Comparison of ENCODE assay signal across 1 cellular context in genomic region chr1:23168462-23169218, GRCh38.
TF ChIP-seq lines count a peak whose summit lies in the region.

LUZP1 (minus strand) TSS chr1:23168856.

TF ChIP-seq in HepG2, 621 proteins besides CTCF, POLR2A, EP300 and RAD21 (continued from another document and continues in another):
- TF ChIP-seq, protein P1, sequence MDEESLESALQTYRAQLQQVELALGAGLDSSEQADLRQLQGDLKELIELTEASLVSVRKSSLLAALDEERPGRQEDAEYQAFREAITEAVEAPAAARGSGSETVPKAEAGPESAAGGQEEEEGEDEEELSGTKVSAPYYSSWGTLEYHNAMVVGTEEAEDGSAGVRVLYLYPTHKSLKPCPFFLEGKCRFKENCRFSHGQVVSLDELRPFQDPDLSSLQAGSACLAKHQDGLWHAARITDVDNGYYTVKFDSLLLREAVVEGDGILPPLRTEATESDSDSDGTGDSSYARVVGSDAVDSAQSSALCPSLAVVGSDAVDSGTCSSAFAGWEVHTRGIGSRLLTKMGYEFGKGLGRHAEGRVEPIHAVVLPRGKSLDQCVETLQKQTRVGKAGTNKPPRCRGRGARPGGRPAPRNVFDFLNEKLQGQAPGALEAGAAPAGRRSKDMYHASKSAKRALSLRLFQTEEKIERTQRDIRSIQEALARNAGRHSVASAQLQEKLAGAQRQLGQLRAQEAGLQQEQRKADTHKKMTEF (CRISPR knock-in tag; IDR thresholded peaks at IDR 0.05): peak; percentile 15; the same call in 1 of the 2 replicates
- TF ChIP-seq ZNF510 (CRISPR knock-in tag; IDR thresholded peaks at IDR 0.05; ENCODE audit: low read depth): 0 out of 2 replicates have a peak, but pooled peaks have one; percentile 61
- peak; percentile 72; the same call in 1 of the 2 replicates for TF ChIP-seq TFAP4 (IDR thresholded peaks at IDR 0.05; ENCODE audit: borderline replicate concordance, low read depth)
- no peak for TF ChIP-seq ZSCAN20 (CRISPR knock-in tag; IDR thresholded peaks at IDR 0.05; ENCODE audit: borderline replicate concordance)
- no peak for TF ChIP-seq ZSCAN9 (CRISPR knock-in tag; IDR thresholded peaks at IDR 0.05; ENCODE audit: borderline replicate concordance)
- no peak; the same call in 1 of the 2 replicates for TF ChIP-seq ZNF614 (CRISPR knock-in tag; IDR thresholded peaks at IDR 0.05; ENCODE audit: borderline replicate concordance)
- no peak for TF ChIP-seq ZFYVE20 (CRISPR knock-in tag; IDR thresholded peaks at IDR 0.05; ENCODE audit: borderline replicate concordance, low read depth)
- TF ChIP-seq FOXK2 (IDR thresholded peaks at IDR 0.05): no peak
- TF ChIP-seq MAF1 (CRISPR knock-in tag; IDR thresholded peaks at IDR 0.05; ENCODE audit: borderline replicate concordance): no peak
- no peak for TF ChIP-seq MIXL1 (CRISPR knock-in tag; IDR thresholded peaks at IDR 0.05)
- no peak for TF ChIP-seq LBX2 (CRISPR knock-in tag; IDR thresholded peaks at IDR 0.05; ENCODE audit: borderline replicate concordance)
- no peak for TF ChIP-seq TMF1 (CRISPR knock-in tag; IDR thresholded peaks at IDR 0.05; ENCODE audit: low read depth)
- no peak for TF ChIP-seq AGO2 (optimal IDR thresholded peaks at IDR 0.05; ENCODE audit: low read depth, low read length)
- TF ChIP-seq ZNF550 (CRISPR knock-in tag; IDR thresholded peaks at IDR 0.05; ENCODE audit: borderline replicate concordance): no peak
- TF ChIP-seq, protein P2, sequence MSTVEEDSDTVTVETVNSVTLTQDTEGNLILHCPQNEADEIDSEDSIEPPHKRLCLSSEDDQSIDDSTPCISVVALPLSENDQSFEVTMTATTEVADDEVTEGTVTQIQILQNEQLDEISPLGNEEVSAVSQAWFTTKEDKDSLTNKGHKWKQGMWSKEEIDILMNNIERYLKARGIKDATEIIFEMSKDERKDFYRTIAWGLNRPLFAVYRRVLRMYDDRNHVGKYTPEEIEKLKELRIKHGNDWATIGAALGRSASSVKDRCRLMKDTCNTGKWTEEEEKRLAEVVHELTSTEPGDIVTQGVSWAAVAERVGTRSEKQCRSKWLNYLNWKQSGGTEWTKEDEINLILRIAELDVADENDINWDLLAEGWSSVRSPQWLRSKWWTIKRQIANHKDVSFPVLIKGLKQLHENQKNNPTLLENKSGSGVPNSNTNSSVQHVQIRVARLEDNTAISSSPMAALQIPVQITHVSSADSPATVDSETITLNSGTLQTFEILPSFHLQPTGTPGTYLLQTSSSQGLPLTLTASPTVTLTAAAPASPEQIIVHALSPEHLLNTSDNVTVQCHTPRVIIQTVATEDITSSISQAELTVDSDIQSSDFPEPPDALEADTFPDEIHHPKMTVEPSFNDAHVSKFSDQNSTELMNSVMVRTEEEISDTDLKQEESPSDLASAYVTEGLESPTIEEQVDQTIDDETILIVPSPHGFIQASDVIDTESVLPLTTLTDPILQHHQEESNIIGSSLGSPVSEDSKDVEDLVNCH (CRISPR knock-in tag; IDR thresholded peaks at IDR 0.05): no peak
- TF ChIP-seq HIVEP1 (CRISPR knock-in tag; IDR thresholded peaks at IDR 0.05): no peak
- no peak for TF ChIP-seq NPAS2 (CRISPR knock-in tag; IDR thresholded peaks at IDR 0.05; ENCODE audit: borderline replicate concordance)
- TF ChIP-seq ATAD3A (CRISPR knock-in tag; IDR thresholded peaks at IDR 0.05): no peak
- peak; percentile 27; the same call in 1 of the 2 replicates for TF ChIP-seq ZNF563 (CRISPR knock-in tag; IDR thresholded peaks at IDR 0.05)
- TF ChIP-seq ZNF724P (CRISPR knock-in tag; IDR thresholded peaks at IDR 0.05; ENCODE audit: borderline replicate concordance): no peak
- peak; percentile 73; the same call in 1 of the 2 replicates for TF ChIP-seq ZNF276 (CRISPR knock-in tag; IDR thresholded peaks at IDR 0.05; ENCODE audit: low read depth)
- no peak for TF ChIP-seq ZIK1 (CRISPR knock-in tag; IDR thresholded peaks at IDR 0.05; ENCODE audit: borderline replicate concordance, low read depth)
- no peak for TF ChIP-seq REXO4 (CRISPR knock-in tag; IDR thresholded peaks at IDR 0.05; ENCODE audit: borderline replicate concordance)
- no peak for TF ChIP-seq DR1 (CRISPR knock-in tag; IDR thresholded peaks at IDR 0.05)
- no peak for TF ChIP-seq PHF21A (CRISPR knock-in tag; IDR thresholded peaks at IDR 0.05)
- no peak for TF ChIP-seq U2AF1 (optimal IDR thresholded peaks at IDR 0.05; ENCODE audit: low read depth, low read length)
- peak; percentile 31 for TF ChIP-seq SKI (IDR thresholded peaks at IDR 0.05; ENCODE audit: partially characterized antibody)
- TF ChIP-seq, protein P3, sequence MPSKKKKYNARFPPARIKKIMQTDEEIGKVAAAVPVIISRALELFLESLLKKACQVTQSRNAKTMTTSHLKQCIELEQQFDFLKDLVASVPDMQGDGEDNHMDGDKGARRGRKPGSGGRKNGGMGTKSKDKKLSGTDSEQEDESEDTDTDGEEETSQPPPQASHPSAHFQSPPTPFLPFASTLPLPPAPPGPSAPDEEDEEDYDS (CRISPR knock-in tag; IDR thresholded peaks at IDR 0.05): peak; percentile 66
- no peak for TF ChIP-seq ZBTB3 (CRISPR knock-in tag; IDR thresholded peaks at IDR 0.05; ENCODE audit: borderline replicate concordance, low read depth)
- TF ChIP-seq TCF7 (IDR thresholded peaks at IDR 0.05; ENCODE audit: low read depth): no peak
- no peak for TF ChIP-seq KLF6 (CRISPR knock-in tag; IDR thresholded peaks at IDR 0.05)
- no peak for TF ChIP-seq ZBTB20 (CRISPR knock-in tag; IDR thresholded peaks at IDR 0.05; ENCODE audit: borderline replicate concordance, low read depth)
- TF ChIP-seq ZNF556 (CRISPR knock-in tag; IDR thresholded peaks at IDR 0.05; ENCODE audit: borderline replicate concordance): peak; percentile 73; the same call in 1 of the 2 replicates
- no peak for TF ChIP-seq FOSL1 (CRISPR knock-in tag; IDR thresholded peaks at IDR 0.05; ENCODE audit: borderline replicate concordance)
- TF ChIP-seq ZC3H4 (CRISPR knock-in tag; IDR thresholded peaks at IDR 0.05; ENCODE audit: borderline replicate concordance): no peak
- no peak for TF ChIP-seq GABPA (IDR thresholded peaks at IDR 0.05; ENCODE audit: low read depth, low read length)
- TF ChIP-seq GABPA (CRISPR knock-in tag; IDR thresholded peaks at IDR 0.05; ENCODE audit: low read depth): no peak
- TF ChIP-seq ZNF17 (CRISPR knock-in tag; IDR thresholded peaks at IDR 0.05): no peak
- peak; percentile 40 for TF ChIP-seq HNRNPLL (IDR thresholded peaks at IDR 0.05; ENCODE audit: low read depth, low read length, poor library complexity, severe bottlenecking)
- no peak for TF ChIP-seq ZNF773 (CRISPR knock-in tag; IDR thresholded peaks at IDR 0.05; ENCODE audit: borderline replicate concordance)
- no peak for TF ChIP-seq JDP2 (CRISPR knock-in tag; IDR thresholded peaks at IDR 0.05; ENCODE audit: borderline replicate concordance)
- TF ChIP-seq ZNF484 (CRISPR knock-in tag; IDR thresholded peaks at IDR 0.05; ENCODE audit: borderline replicate concordance, low read depth): no peak
- peak; percentile 38; the same call in 1 of the 2 replicates for TF ChIP-seq HOXA9 (CRISPR knock-in tag; IDR thresholded peaks at IDR 0.05; ENCODE audit: borderline replicate concordance)
- TF ChIP-seq, protein P4, sequence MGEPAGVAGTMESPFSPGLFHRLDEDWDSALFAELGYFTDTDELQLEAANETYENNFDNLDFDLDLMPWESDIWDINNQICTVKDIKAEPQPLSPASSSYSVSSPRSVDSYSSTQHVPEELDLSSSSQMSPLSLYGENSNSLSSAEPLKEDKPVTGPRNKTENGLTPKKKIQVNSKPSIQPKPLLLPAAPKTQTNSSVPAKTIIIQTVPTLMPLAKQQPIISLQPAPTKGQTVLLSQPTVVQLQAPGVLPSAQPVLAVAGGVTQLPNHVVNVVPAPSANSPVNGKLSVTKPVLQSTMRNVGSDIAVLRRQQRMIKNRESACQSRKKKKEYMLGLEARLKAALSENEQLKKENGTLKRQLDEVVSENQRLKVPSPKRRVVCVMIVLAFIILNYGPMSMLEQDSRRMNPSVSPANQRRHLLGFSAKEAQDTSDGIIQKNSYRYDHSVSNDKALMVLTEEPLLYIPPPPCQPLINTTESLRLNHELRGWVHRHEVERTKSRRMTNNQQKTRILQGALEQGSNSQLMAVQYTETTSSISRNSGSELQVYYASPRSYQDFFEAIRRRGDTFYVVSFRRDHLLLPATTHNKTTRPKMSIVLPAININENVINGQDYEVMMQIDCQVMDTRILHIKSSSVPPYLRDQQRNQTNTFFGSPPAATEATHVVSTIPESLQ (CRISPR knock-in tag; conservative IDR thresholded peaks at IDR 0.05): no peak
- TF ChIP-seq, protein P5, sequence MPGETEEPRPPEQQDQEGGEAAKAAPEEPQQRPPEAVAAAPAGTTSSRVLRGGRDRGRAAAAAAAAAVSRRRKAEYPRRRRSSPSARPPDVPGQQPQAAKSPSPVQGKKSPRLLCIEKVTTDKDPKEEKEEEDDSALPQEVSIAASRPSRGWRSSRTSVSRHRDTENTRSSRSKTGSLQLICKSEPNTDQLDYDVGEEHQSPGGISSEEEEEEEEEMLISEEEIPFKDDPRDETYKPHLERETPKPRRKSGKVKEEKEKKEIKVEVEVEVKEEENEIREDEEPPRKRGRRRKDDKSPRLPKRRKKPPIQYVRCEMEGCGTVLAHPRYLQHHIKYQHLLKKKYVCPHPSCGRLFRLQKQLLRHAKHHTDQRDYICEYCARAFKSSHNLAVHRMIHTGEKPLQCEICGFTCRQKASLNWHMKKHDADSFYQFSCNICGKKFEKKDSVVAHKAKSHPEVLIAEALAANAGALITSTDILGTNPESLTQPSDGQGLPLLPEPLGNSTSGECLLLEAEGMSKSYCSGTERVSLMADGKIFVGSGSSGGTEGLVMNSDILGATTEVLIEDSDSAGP (CRISPR knock-in tag; IDR thresholded peaks at IDR 0.05; ENCODE audit: borderline replicate concordance): no peak
- TF ChIP-seq, protein P6, sequence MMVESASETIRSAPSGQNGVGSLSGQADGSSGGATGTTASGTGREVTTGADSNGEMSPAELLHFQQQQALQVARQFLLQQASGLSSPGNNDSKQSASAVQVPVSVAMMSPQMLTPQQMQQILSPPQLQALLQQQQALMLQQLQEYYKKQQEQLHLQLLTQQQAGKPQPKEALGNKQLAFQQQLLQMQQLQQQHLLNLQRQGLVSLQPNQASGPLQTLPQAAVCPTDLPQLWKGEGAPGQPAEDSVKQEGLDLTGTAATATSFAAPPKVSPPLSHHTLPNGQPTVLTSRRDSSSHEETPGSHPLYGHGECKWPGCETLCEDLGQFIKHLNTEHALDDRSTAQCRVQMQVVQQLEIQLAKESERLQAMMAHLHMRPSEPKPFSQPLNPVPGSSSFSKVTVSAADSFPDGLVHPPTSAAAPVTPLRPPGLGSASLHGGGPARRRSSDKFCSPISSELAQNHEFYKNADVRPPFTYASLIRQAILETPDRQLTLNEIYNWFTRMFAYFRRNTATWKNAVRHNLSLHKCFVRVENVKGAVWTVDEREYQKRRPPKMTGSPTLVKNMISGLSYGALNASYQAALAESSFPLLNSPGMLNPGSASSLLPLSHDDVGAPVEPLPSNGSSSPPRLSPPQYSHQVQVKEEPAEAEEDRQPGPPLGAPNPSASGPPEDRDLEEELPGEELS (CRISPR knock-in tag; IDR thresholded peaks at IDR 0.05): no peak
- TF ChIP-seq ELF3 (CRISPR knock-in tag; IDR thresholded peaks at IDR 0.05): no peak
- no peak for TF ChIP-seq SP2 (CRISPR knock-in tag; IDR thresholded peaks at IDR 0.05)
- TF ChIP-seq ZBTB14 (CRISPR knock-in tag; IDR thresholded peaks at IDR 0.05): peak; percentile 61
- TF ChIP-seq, protein P7, sequence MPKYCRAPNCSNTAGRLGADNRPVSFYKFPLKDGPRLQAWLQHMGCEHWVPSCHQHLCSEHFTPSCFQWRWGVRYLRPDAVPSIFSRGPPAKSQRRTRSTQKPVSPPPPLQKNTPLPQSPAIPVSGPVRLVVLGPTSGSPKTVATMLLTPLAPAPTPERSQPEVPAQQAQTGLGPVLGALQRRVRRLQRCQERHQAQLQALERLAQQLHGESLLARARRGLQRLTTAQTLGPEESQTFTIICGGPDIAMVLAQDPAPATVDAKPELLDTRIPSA (CRISPR knock-in tag; IDR thresholded peaks at IDR 0.05; ENCODE audit: borderline replicate concordance): no peak
- no peak for TF ChIP-seq AGO1 (IDR thresholded peaks at IDR 0.05; ENCODE audit: low read depth, low read length, poor library complexity, severe bottlenecking)
- 0 out of 2 replicates have a peak, but pooled peaks have one; percentile 50 for TF ChIP-seq ZSCAN21 (CRISPR knock-in tag; IDR thresholded peaks at IDR 0.05; ENCODE audit: borderline replicate concordance)
- peak; percentile 31 for TF ChIP-seq RBM39 (IDR thresholded peaks at IDR 0.05; ENCODE audit: low read depth, low read length, poor library complexity, severe bottlenecking)
- no peak for TF ChIP-seq MYNN (CRISPR knock-in tag; IDR thresholded peaks at IDR 0.05; ENCODE audit: low read depth)
- TF ChIP-seq RFXAP (CRISPR knock-in tag; IDR thresholded peaks at IDR 0.05; ENCODE audit: borderline replicate concordance): no peak
- no peak for TF ChIP-seq ZBTB8A (CRISPR knock-in tag; IDR thresholded peaks at IDR 0.05; ENCODE audit: borderline replicate concordance, low read depth)
- no peak for TF ChIP-seq ZFAT (CRISPR knock-in tag; conservative IDR thresholded peaks at IDR 0.05)
